8 cellular contexts compared by ENCODE assay signal in the genomic region with DNA sequence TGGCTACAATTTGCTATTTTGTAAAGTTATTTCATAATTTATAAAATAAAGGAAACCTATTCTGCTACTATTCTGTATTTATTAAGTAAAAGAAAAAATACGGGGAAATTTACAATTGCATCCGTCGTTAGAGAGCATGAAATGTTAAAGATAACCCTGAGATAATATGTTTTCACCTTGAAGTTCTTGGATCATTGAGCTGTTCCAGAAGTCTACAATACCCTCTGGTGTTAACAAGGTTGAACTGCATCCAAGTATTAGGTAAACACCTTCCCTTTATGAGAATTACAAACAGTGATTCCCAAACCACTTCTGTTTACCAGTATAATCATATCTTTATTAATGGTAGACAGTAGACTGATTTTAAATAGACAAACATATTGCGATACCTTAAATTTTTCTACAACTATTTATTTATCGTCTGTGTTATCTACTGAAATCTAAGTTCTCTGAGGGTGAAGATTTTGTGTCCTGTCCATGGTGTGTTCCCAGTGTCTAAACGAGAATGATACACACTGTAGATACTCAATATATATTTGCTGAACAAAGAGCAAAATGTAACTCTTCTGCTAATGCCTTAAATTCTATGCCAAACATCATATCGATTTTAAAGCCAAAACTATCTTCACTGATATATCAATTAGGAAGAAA. TPM values are rescaled to one million over a fixed set of nuclear protein-coding genes. Genes with fewer than 3 reads are reported as not detected.
A peak's percentile ranks its signal among the peaks of the same experiment; 100 is the strongest.
DNase-seq lines count a peak whose midpoint lies in the region; ATAC-seq and TF ChIP-seq lines count a peak whose summit lies in the region.

No MANE protein-coding gene starts in this region.

- peaks cover 4% of the 10 kb centered on the region for H3K4me1 Mint-ChIP-seq in MCF 10A (ENCODE audit: insufficient read depth, unreplicated experiment)

- H4K91ac ChIP-seq in mesenchymal stem cell (ENCODE audit: low read length), result no peak overlapping the region

- H3K23ac ChIP-seq in mesenchymal stem cell (ENCODE audit: low read length in 2 of 2), result no peak overlapping the region

- DNase-seq in CD1c-positive myeloid dendritic cell (ENCODE audit: extremely low spot score) (peak; percentile 22), NCI-H2227 (lab: John Stamatoyannopoulos, UW; ENCODE audit: unreplicated experiment) (peak; percentile 47), MCF 10A (ENCODE audit: unreplicated experiment) (peak; percentile 64), mesenchymal stem cell (peak; percentile 60), ascending aorta (ENCODE audit: low spot score in 2 of 2) (no peak), cortex of kidney (lab: John Stamatoyannopoulos, UW) (no peak)

- H2AFZ ChIP-seq in mesenchymal stem cell (ENCODE audit: low read depth, low read length), result no peak overlapping the region

- intact Hi-C loops in MCF 10A (cut with micrococcal nuclease) (loop anchor here (1.0 to 5.0 kb wide), 3 partner anchors 81 to 1564 kb away; no protein-coding TSS in a partner anchor), ascending aorta (cut with DNase I) (no loop called here)

- H3K79me1 ChIP-seq in mesenchymal stem cell (replicated peaks; ENCODE audit: low read length, poor library complexity, severe bottlenecking), result no peaks in the 10 kb centered on the region

- H3K4me3 ChIP-seq in mesenchymal stem cell (ENCODE audit: insufficient read depth in 1 of 2, low read depth in 1 of 2, low read length in 2 of 2), result no peak overlapping the region
- no peak overlapping the region for H3K4me3 ChIP-seq in ascending aorta

- H2BK120ac ChIP-seq in mesenchymal stem cell (ENCODE audit: low read depth, low read length), result no peak overlapping the region

- no peak overlapping the region for H4K8ac ChIP-seq in mesenchymal stem cell (ENCODE audit: low read length)

- WGBS in mesenchymal stem cell, result no CpG with 5 or more reads among the region's 7 CpGs

- H3K36me3 ChIP-seq in mesenchymal stem cell (ENCODE audit: control insufficient read depth in 1 of 2, insufficient read depth in 2 of 2, low read depth in 1 of 2, low read length in 2 of 2) (peaks cover 0 to 4% of the 10 kb centered on the region in 2 experiments), ascending aorta (no peaks in the 10 kb centered on the region)

- no peak overlapping the region for H3K14ac ChIP-seq in mesenchymal stem cell (ENCODE audit: low read length in 2 of 2)

- H2BK12ac ChIP-seq in mesenchymal stem cell (ENCODE audit: low read length in 2 of 2), result no peak overlapping the region

- H3K27me3 Mint-ChIP-seq in MCF 10A (ENCODE audit: insufficient read depth, unreplicated experiment), result no peaks in the 10 kb centered on the region

- CTCF ChIA-PET in MCF 10A (lab: Yijun Ruan, JAX), result interaction anchor here (0.6 to 4.0 kb wide), 10 partner anchors 11 to 1501 kb away, joined by 3 to 35 read pairs (median 3); no protein-coding TSS in a partner anchor

- H3K4me3 Mint-ChIP-seq in MCF 10A (ENCODE audit: unreplicated experiment), result no peak overlapping the region

- H3K9me3 ChIP-seq in mesenchymal stem cell (ENCODE audit: control insufficient read depth, low read length) (no peaks in the 10 kb centered on the region), ascending aorta (no peaks in the 10 kb centered on the region)

- TF ChIP-seq CTCF in MCF 10A (IDR thresholded peaks at IDR 0.05; ENCODE audit: unreplicated experiment), result peak; percentile 50
- TF ChIP-seq CTCF in ascending aorta (IDR thresholded peaks at IDR 0.05), result peak in 1 of 3 experiments; percentile 8

- peaks cover 4% of the 10 kb centered on the region for H3K36me3 Mint-ChIP-seq in MCF 10A (ENCODE audit: insufficient read depth, unreplicated experiment)

- no TSS peak for BruUV-seq in MCF 10A (replicated peaks; lab: Mats Ljungman, UMichigan)

- H3K27me3 ChIP-seq in mesenchymal stem cell (ENCODE audit: control insufficient read depth in 1 of 2, insufficient read depth in 1 of 2, low read length in 2 of 2) (no peaks in the 10 kb centered on the region), ascending aorta (no peaks in the 10 kb centered on the region)

- H3K18ac ChIP-seq in mesenchymal stem cell (ENCODE audit: low read depth in 1 of 2, low read length in 2 of 2), result no peak overlapping the region

- H3K9me3 Mint-ChIP-seq in MCF 10A (ENCODE audit: unreplicated experiment), result no peaks in the 10 kb centered on the region

- H2AK5ac ChIP-seq in mesenchymal stem cell (ENCODE audit: low read length, severe bottlenecking), result no peak overlapping the region

- H2BK15ac ChIP-seq in mesenchymal stem cell (ENCODE audit: low read depth, poor library complexity, severe bottlenecking), result no peak overlapping the region

- H3K4me2 ChIP-seq in mesenchymal stem cell (ENCODE audit: low read length, poor library complexity, severe bottlenecking), result no peak overlapping the region

- ATAC-seq in GM18868 (IDR thresholded peaks at IDR 0.05; ENCODE audit: unreplicated experiment) (peak; percentile 88), HG03066 (IDR thresholded peaks at IDR 0.05; ENCODE audit: low read depth, unreplicated experiment) (peak; percentile 79)

- POLR2A ChIA-PET in MCF 10A (lab: Yijun Ruan, JAX), result interaction anchor here (0.7 kb wide), 1 partner anchor 50 kb away, joined by 3 read pairs; no protein-coding TSS in a partner anchor

- H3K27ac ChIP-seq in mesenchymal stem cell (ENCODE audit: low read length, poor library complexity, severe bottlenecking), result no peak overlapping the region
- H3K27ac ChIP-seq in ascending aorta, result no peak overlapping the region

- H3K4ac ChIP-seq in mesenchymal stem cell (ENCODE audit: low read depth in 1 of 2, low read length in 2 of 2), result no peak overlapping the region

- no peak overlapping the region for H3K27ac Mint-ChIP-seq in MCF 10A (ENCODE audit: low read depth, unreplicated experiment)

- H3K9ac ChIP-seq in mesenchymal stem cell (ENCODE audit: low read length), result no peak overlapping the region

- H2BK5ac ChIP-seq in mesenchymal stem cell (ENCODE audit: low read depth, low read length, poor library complexity, severe bottlenecking), result no peak overlapping the region

- peaks cover 3% of the 10 kb centered on the region for H3K4me1 ChIP-seq in mesenchymal stem cell (ENCODE audit: control insufficient read depth, insufficient read depth, low read depth, low read length)
- no peaks in the 10 kb centered on the region for H3K4me1 ChIP-seq in ascending aorta

RNA-seq across cellular contexts. Expression of a gene that starts 28.2 kb away (rescaled TPM):
- total RNA-seq in MCF 10A (2022), result 10.2 and 11.0 TPM in 2 replicates
- polyA plus RNA-seq in mesenchymal stem cell (2013, experiment 1 of 2), result 2.8 TPM
- 2.9 TPM for polyA plus RNA-seq in mesenchymal stem cell (2013, experiment 2 of 2)
- 2.1 TPM for total RNA-seq in ascending aorta

Comparison
In these comparisons a context has a peak if more than half of its experiments do, and no peak if none do; other contexts are left out.
1. DNase-seq: peak in CD1c-positive myeloid dendritic cell (single experiment), NCI-H2227 (single experiment), MCF 10A (single experiment) and mesenchymal stem cell (single experiment); none in ascending aorta (0 of 2) and cortex of kidney (single experiment).